ENCODE assay signal across 9 cellular contexts in the genomic region with DNA sequence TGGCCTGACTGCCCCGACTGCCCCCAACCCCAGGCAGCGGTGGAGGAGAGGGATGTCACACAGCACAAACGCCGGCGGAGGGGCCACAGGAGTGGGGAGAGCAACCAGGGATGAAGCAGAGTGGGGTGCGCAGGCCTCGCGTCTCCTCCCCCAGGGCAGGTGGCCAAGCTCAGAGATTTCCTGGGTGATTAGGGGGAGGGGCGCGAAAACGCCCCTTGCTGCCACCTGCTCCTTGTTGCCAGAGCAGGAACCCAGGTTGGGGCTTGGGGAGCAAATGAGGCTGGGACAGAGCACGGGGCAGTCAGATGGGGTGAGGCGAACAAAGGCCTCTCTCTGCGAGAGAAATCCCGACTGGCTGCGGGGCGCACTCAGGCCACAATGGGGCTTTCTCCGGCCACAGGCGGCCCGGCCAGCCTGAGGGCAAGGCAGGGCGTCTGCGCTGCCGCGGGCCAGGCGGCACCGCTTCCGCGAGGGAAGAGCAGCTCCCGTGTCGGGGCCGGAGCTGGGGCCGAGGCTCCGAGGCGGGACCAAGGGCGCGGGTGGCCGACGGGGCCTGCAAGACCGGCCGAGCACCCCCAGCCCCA. TPM values are rescaled to one million over a fixed set of nuclear protein-coding genes. Genes with fewer than 3 reads are reported as not detected.
DNase-seq lines count a peak whose midpoint lies in the region; ATAC-seq, FAIRE-seq and TF ChIP-seq lines count a peak whose summit lies in the region.
"Had no signal": no experiment of that assay in that cellular context is flagged by ENCODE, and none has a peak within 500 bp of the region (broad histone marks: within the 10 kb centered on the region; RNA-seq: fewer than 3 reads in every experiment).

No MANE protein-coding gene starts in this region.

- no peaks in the 10 kb centered on the region for H3K9me2 ChIP-seq in SK-N-SH

- H3K36me3 ChIP-seq in SK-N-SH (replicated peaks in 1 of 2; ENCODE audit: control insufficient read depth in 1 of 2, insufficient read depth in 2 of 2, low read length in 1 of 2) = no peaks in the 10 kb centered on the region
- H3K36me3 ChIP-seq in H1 (ENCODE audit: control insufficient read depth in 2 of 4, insufficient read depth in 4 of 4, low read length in 3 of 4) = no peaks in the 10 kb centered on the region
- no peaks in the 10 kb centered on the region for H3K36me3 ChIP-seq in upper lobe of left lung

- H3K27me3 ChIP-seq in SK-N-SH (ENCODE audit: insufficient read depth) (no peaks in the 10 kb centered on the region), H1 (replicated peaks in 1 of 4; ENCODE audit: control insufficient read depth in 3 of 4, extremely low read depth in 1 of 4, insufficient read depth in 3 of 4, low read length in 3 of 4) (no peaks in the 10 kb centered on the region), mononuclear cell (ENCODE audit: insufficient read depth, low read length) (no peaks in the 10 kb centered on the region), upper lobe of left lung (no peaks in the 10 kb centered on the region)

- H2BK5ac ChIP-seq in H1 (ENCODE audit: low read depth, low read length) = peak overlapping the region; percentile 75; the same call in 1 of the 2 replicates

- no peak for FAIRE-seq in H1 (lab: Jason Lieb, UNC)

- peak overlapping the region; percentile 68; the same call in 1 of the 2 replicates for H2BK12ac ChIP-seq in H1 (ENCODE audit: low read depth, low read length)

- H2BK15ac ChIP-seq in H1 (ENCODE audit: low read length) = no peak overlapping the region

- H3K4me2 ChIP-seq in SK-N-SH = peak overlapping the region; percentile 96
- peak overlapping the region; percentile 51 to 73 for H3K4me2 ChIP-seq in H1 (ENCODE audit: insufficient read depth in 1 of 2, low read depth in 2 of 2, low read length in 2 of 2)

- no peaks in the 10 kb centered on the region for H3K79me2 ChIP-seq in SK-N-SH (ENCODE audit: insufficient read depth)
- H3K79me2 ChIP-seq in H1 (ENCODE audit: control insufficient read depth in 1 of 2, insufficient read depth in 2 of 2, low read length in 2 of 2) = no peaks in the 10 kb centered on the region

- DNase-seq in C1 segment of cervical spinal cord (lab: John Stamatoyannopoulos, UW) (peak in 12 of 14 donors; percentile 84 to 98 (median 96)), SK-N-SH (no peak), H1 (ENCODE audit: low read depth in 1 of 2, low spot score in 2 of 2) (peak in 1 of 2 experiments; percentile 81), upper lobe of left lung (peak; percentile 42 to 86), AG20443 (ENCODE audit: low spot score) (no peak)

- ATAC-seq in GM19025 (IDR thresholded peaks at IDR 0.05; ENCODE audit: low read depth, unreplicated experiment) (peak; percentile 53), HG03280 (IDR thresholded peaks at IDR 0.05; ENCODE audit: unreplicated experiment) (peak; percentile 38), upper lobe of left lung (ENCODE audit: low FRiP score in 2 of 2) (peak; percentile 2 to 3)

- H3K23me2 ChIP-seq in H1 (ENCODE audit: low read depth, low read length) = peaks cover 5% of the 10 kb centered on the region; the same call in 1 of the 2 replicates

- H3K9me3 ChIP-seq in SK-N-SH = no peaks in the 10 kb centered on the region
- no peaks in the 10 kb centered on the region for H3K9me3 ChIP-seq in H1 (ENCODE audit: insufficient read depth in 2 of 2, low read depth in 1 of 2, low read length in 1 of 2)
- H3K9me3 ChIP-seq in mononuclear cell (ENCODE audit: low read depth, low read length) = no peaks in the 10 kb centered on the region
- H3K9me3 ChIP-seq in upper lobe of left lung = no peaks in the 10 kb centered on the region

- H3K18ac ChIP-seq in H1 (ENCODE audit: extremely low read depth, low read length) = peak overlapping the region; percentile 95

- H2AFZ ChIP-seq in SK-N-SH (ENCODE audit: low read depth) (peak overlapping the region; percentile 70), H1 (ENCODE audit: low read length) (no peak overlapping the region)

- H4K5ac ChIP-seq in H1 (ENCODE audit: insufficient read length, low read depth, low read length) = peak overlapping the region; percentile 84

- TF ChIP-seq CTCF in SK-N-SH (IDR thresholded peaks at IDR 0.05) (no peak), H1 (IDR thresholded peaks at IDR 0.05; ENCODE audit: control extremely low read depth in 1 of 3, insufficient read depth in 1 of 3, low read depth in 1 of 3, low read length in 3 of 3) (no peak), upper lobe of left lung (IDR thresholded peaks at IDR 0.05) (peak in 3 of 6 experiments; percentile 9 to 41 (median 32))

- no peak overlapping the region for H3K14ac ChIP-seq in H1 (ENCODE audit: insufficient read length)

- TF ChIP-seq EP300 in SK-N-SH (IDR thresholded peaks at IDR 0.05; ENCODE audit: borderline replicate concordance in 1 of 2, low read depth in 1 of 2, low read length in 1 of 2) (no peak), H1 (IDR thresholded peaks at IDR 0.05; ENCODE audit: borderline replicate concordance in 1 of 2, low read depth in 2 of 2, low read length in 2 of 2) (peak in 1 of 2 experiments; percentile 10; a peak in 1 of 3 replicates), upper lobe of left lung (IDR thresholded peaks at IDR 0.05) (no peak)

- no peak overlapping the region for H3K23ac ChIP-seq in H1 (ENCODE audit: insufficient read length)

- peaks cover 10 to 28% of the 10 kb centered on the region in 2 experiments for H3K4me1 ChIP-seq in SK-N-SH (ENCODE audit: control insufficient read depth in 1 of 2, insufficient read depth in 2 of 2, low read depth in 1 of 2, low read length in 1 of 2)
- H3K4me1 ChIP-seq in H1 (replicated peaks in 1 of 4; ENCODE audit: control insufficient read depth in 3 of 4, insufficient read depth in 4 of 4, low read length in 3 of 4) = peaks cover 6 to 29% (median 21%) of the 10 kb centered on the region in 4 experiments
- peaks cover 15% of the 10 kb centered on the region for H3K4me1 ChIP-seq in mononuclear cell (ENCODE audit: insufficient read depth, low read length)
- peaks cover 15 to 35% (median 30%) of the 10 kb centered on the region in 4 donors for H3K4me1 ChIP-seq in upper lobe of left lung

- peak overlapping the region; percentile 95 for H4K8ac ChIP-seq in H1 (ENCODE audit: extremely low read depth, insufficient read depth, low read length)

- peak overlapping the region; percentile 83 for H4K91ac ChIP-seq in H1 (replicated peaks; ENCODE audit: insufficient read length, low read length)

- H3K4me3 ChIP-seq in SK-N-SH (ENCODE audit: low read depth in 2 of 2, low read length in 1 of 2) (peak overlapping the region; percentile 51 to 66), H1 (ENCODE audit: extremely low read depth in 1 of 4, insufficient read depth in 2 of 4, low read depth in 3 of 4, low read length in 4 of 4) (peak overlapping the region; percentile 7 to 56 (median 28); a peak in 7 of 8 replicates), mononuclear cell (ENCODE audit: low read length) (peak overlapping the region; percentile 40), upper lobe of left lung (peak overlapping the region; percentile 22 to 56 (median 48))

- peak overlapping the region; percentile 89; the same call in 1 of the 2 replicates for H2AK5ac ChIP-seq in H1 (ENCODE audit: low read depth, low read length)

- H3K56ac ChIP-seq in H1 (replicated peaks; ENCODE audit: insufficient read length, low read depth, low read length) = peak overlapping the region; percentile 9

- H3F3A ChIP-seq in SK-N-SH (replicated peaks; ENCODE audit: insufficient read depth) = no peaks in the 10 kb centered on the region

- no peak overlapping the region for H2BK20ac ChIP-seq in H1 (ENCODE audit: low read length)

- H2BK120ac ChIP-seq in H1 (replicated peaks; ENCODE audit: low read depth, low read length) = no peak overlapping the region

- POLR2A ChIA-PET in SK-N-SH (lab: Yijun Ruan, JAX) (interaction anchor here (0.8 to 3.3 kb wide), 10 partner anchors 9 to 140 kb away, joined by 3 to 15 read pairs (median 4); a partner anchor contains a TSS), H1 (lab: Charles Lee; ENCODE audit: partially characterized antibody) (interaction anchor here (0.6 to 16.4 kb wide), 22 partner anchors 9 to 121 kb away, joined by 3 to 223 read pairs (median 4); a partner anchor contains a TSS)

- H3K9ac ChIP-seq in SK-N-SH (peak overlapping the region; percentile 95), H1 (replicated peaks in 1 of 4; ENCODE audit: extremely low read depth in 1 of 4, low read depth in 3 of 4, low read length in 3 of 4) (peak overlapping the region; percentile 49 to 92 (median 88); a peak in 6 of 7 replicates)

- TF ChIP-seq POLR2A in H1 (IDR thresholded peaks at IDR 0.05; ENCODE audit: control extremely low read depth in 1 of 2, low read depth in 2 of 2, low read length in 2 of 2) = peak in 1 of 2 experiments; percentile 74; a peak in 2 of 3 replicates
- TF ChIP-seq POLR2A in upper lobe of left lung (IDR thresholded peaks at IDR 0.05) = peak; percentile 23 to 95 (median 74)

- no peaks in the 10 kb centered on the region for H3K79me1 ChIP-seq in H1 (ENCODE audit: low read depth, low read length)

- H3K27ac ChIP-seq in SK-N-SH (ENCODE audit: low read depth in 2 of 2, low read length in 1 of 2) (peak overlapping the region; percentile 96), H1 (ENCODE audit: low read depth, low read length) (peak overlapping the region; percentile 94), upper lobe of left lung (peak overlapping the region; percentile 97 to 100 (median 98))

- H3K4ac ChIP-seq in H1 (replicated peaks; ENCODE audit: insufficient read length, low read depth, low read length) = peak overlapping the region; percentile 46

- CTCF ChIA-PET in SK-N-SH (lab: Yijun Ruan, JAX) = interaction anchor here (0.8 to 3.9 kb wide), 9 partner anchors 9 to 110 kb away, joined by 3 to 24 read pairs (median 6); no protein-coding TSS in a partner anchor
- CTCF ChIA-PET in H1 (lab: Charles Lee; ENCODE audit: partially characterized antibody) = interaction anchor here (0.9 to 12.6 kb wide), 5 partner anchors 10 to 89 kb away, joined by 3 to 513 read pairs (median 5); no protein-coding TSS in a partner anchor

- 35% methylated on average over 18 of the region's 40 CpGs for WGBS in SK-N-SH (ENCODE audit: low lambda C conversion rate)
- 14% methylated on average over 27 of the region's 40 CpGs; no CpG with 5 or more reads in 1 of the 2 experiments for WGBS in H1 (ENCODE audit: extremely low coverage in 1 of 2, insufficient coverage in 1 of 2, insufficient read length in 1 of 2, insufficient replicate concordance in 2 of 2, low coverage in 1 of 2, low lambda C conversion rate in 2 of 2, missing lambda C conversion rate in 1 of 2), 2 experiments
- 17 to 21% methylated on average over 9 to 17 of the region's 40 CpGs for WGBS in upper lobe of left lung, 2 donors

- TF ChIP-seq RAD21 in SK-N-SH (IDR thresholded peaks at IDR 0.05; ENCODE audit: low read length) (no peak), H1 (IDR thresholded peaks at IDR 0.05 in 1 of 2, conservative IDR thresholded peaks at IDR 0.05 in 1 of 2; ENCODE audit: low read depth in 2 of 2, low read length in 2 of 2) (no peak)

- no peaks in the 10 kb centered on the region for H4K20me1 ChIP-seq in SK-N-SH (ENCODE audit: insufficient read depth)
- no peaks in the 10 kb centered on the region for H4K20me1 ChIP-seq in H1 (replicated peaks in 1 of 2; ENCODE audit: control insufficient read depth in 1 of 2, insufficient read depth in 2 of 2, low read length in 2 of 2)

RNA-seq across cellular contexts. Expression of a gene that starts 11.5 kb away (rescaled TPM):
- polyA plus RNA-seq in SK-N-SH (2012; rRNA removed) = not detected in 2 replicates
- not detected in 2 replicates for polyA plus RNA-seq in SK-N-SH (2012; cell fraction: cytosol; rRNA removed)
- polyA plus RNA-seq in SK-N-SH (2012; cell fraction: nucleus; rRNA removed) = not detected in 2 replicates
- total RNA-seq in H1 (2021; fragmentation: NEBNext Ultra II Directional; extraction: Animal tissue kit (Norgen Biotek cat#: 25700)) = not detected in 2 replicates
- 0.06 TPM in 1 of 2 replicates, not detected in the other for polyA plus RNA-seq in H1 (2011; rRNA removed)
- not detected for polyA plus RNA-seq in H1 (2011; cell fraction: cytosol; rRNA removed)
- not detected for polyA plus RNA-seq in H1 (2011; cell fraction: nucleus; rRNA removed)
- polyA plus RNA-seq in H1 (2012, experiment 1 of 2) = not detected in 4 replicates
- polyA plus RNA-seq in H1 (2012, experiment 2 of 2) = not detected
- not detected for polyA plus RNA-seq in H1 (2013, experiment 1 of 2)
- not detected for polyA plus RNA-seq in H1 (2013, experiment 2 of 2)
- not detected in 2 replicates for polyA minus RNA-seq in H1 (2011; rRNA and poly(A)+ RNA removed)
- not detected for polyA minus RNA-seq in H1 (2011; cell fraction: cytosol; rRNA and poly(A)+ RNA removed)
- polyA minus RNA-seq in H1 (2011; cell fraction: nucleus; rRNA and poly(A)+ RNA removed) = not detected
- total RNA-seq in mononuclear cell = not detected
- total RNA-seq in upper lobe of left lung = not detected
- total RNA-seq: RPMI7951 had no signal

Comparison
In these comparisons a context has a peak if more than half of its experiments do, and no peak if none do; other contexts are left out.
1. DNase-seq: peak in C1 segment of cervical spinal cord (12 of 14) and upper lobe of left lung (2 of 2); none in SK-N-SH (single experiment) and AG20443 (single experiment).
2. ATAC-seq: peak in every context shown above with its lines; median percentile 53 in GM19025; 38 in HG03280; 2 in upper lobe of left lung.
3. Peak in every context shown above with its lines, with median percentiles within 50 percentile points of each other: H3K27ac ChIP-seq and H3K4me3 ChIP-seq.